Comparison of ENCODE assay signal across 31 cellular contexts in genomic region chr1:3099861-3100260, GRCh38. TPM values are rescaled to one million over a fixed set of nuclear protein-coding genes. Genes with fewer than 3 reads are reported as not detected.
DNase-seq lines count a peak whose midpoint lies in the region; ATAC-seq and TF ChIP-seq lines count a peak whose summit lies in the region.
"Had no signal": no experiment of that assay in that cellular context is flagged by ENCODE, and none has a peak within 500 bp of the region (broad histone marks: within the 10 kb centered on the region; RNA-seq: fewer than 3 reads in every experiment).

No MANE protein-coding gene starts in this region.

- H2AK5ac ChIP-seq in neuronal stem cell (ENCODE audit: low read depth, low read length) = peak overlapping the region; percentile 100

- peak overlapping the region; percentile 99 for H2BK5ac ChIP-seq in neuronal stem cell (ENCODE audit: low read length)

- H3K79me1 ChIP-seq in neuronal stem cell (ENCODE audit: low read depth, low read length) = peaks cover 10% of the 10 kb centered on the region

- no CpG with 5 or more reads among the region's 9 CpGs for WGBS in neuronal stem cell (ENCODE audit: extremely low coverage in 2 of 2, insufficient read length in 2 of 2, insufficient replicate concordance in 1 of 2), 2 donors
- 90 to 95% methylated on average over 7 to 9 of the region's 9 CpGs for WGBS in thyroid gland, 2 donors

- no peaks in the 10 kb centered on the region for H3K9me3 Mint-ChIP-seq in neural progenitor cell
- H3K9me3 Mint-ChIP-seq: CD14-positive monocyte; CD4-positive, alpha-beta memory T cell; CD4-positive, alpha-beta T cell; CD4-positive, CD25-positive, alpha-beta regulatory T cell; CD8-positive, alpha-beta memory T cell; CD8-positive, alpha-beta T cell had no signal

- H3K4me2 ChIP-seq in neural progenitor cell (no peak overlapping the region), neuronal stem cell (ENCODE audit: insufficient read depth, low read length, poor library complexity, severe bottlenecking) (no peak overlapping the region)
- H3K4me2 ChIP-seq: A549; BLaER1; BLaER1 treated with 17β-estradiol and CSF1 and Interleukin-3, amounts not matched to agents 10 nM and 100 nM had no signal

- intact Hi-C loops in thyroid gland (cut with DNase I) = no loop called here

- peaks cover 58% of the 10 kb centered on the region for H3K4me1 Mint-ChIP-seq in neural progenitor cell
- H3K4me1 Mint-ChIP-seq: B cell; CD14-positive monocyte; CD4-positive, alpha-beta memory T cell; CD4-positive, CD25-positive, alpha-beta regulatory T cell; CD8-positive, alpha-beta memory T cell had no signal

- DNase-seq in neural progenitor cell (ENCODE audit: low spot score) (no peak), neuronal stem cell (ENCODE audit: low spot score) (no peak), thyroid gland (no peak)
- DNase-seq: 8988T; ACHN; AML-193; BE2C; C1 segment of cervical spinal cord; Caco-2; Calu3; CD4-positive, alpha-beta memory T cell; CD4-positive, alpha-beta T cell; CD4-positive, CD25-positive, alpha-beta regulatory T cell; CD8-positive, alpha-beta memory T cell; CD8-positive, alpha-beta T cell; COR-L47; DMS 273 treated with DMSO at 0.1 percent for 48 hours; DMS153; DMS53; DMS79; DMS79 treated with DMSO at 0.1 percent for 48 hours; DND-41; EL had no signal

- H3K4me3 ChIP-seq in neural progenitor cell (no peak overlapping the region), neuronal stem cell (ENCODE audit: low read length in 2 of 2) (no peak overlapping the region), thyroid gland (replicated peaks in 1 of 3) (no peak overlapping the region)
- H3K4me3 ChIP-seq: A549; BLaER1; BLaER1 treated with 17β-estradiol and CSF1 and Interleukin-3, amounts not matched to agents 10 nM and 100 nM had no signal

- H4K8ac ChIP-seq in neuronal stem cell (ENCODE audit: low read depth, low read length) = peak overlapping the region; percentile 87

- peak overlapping the region; percentile 99 for H3K27ac Mint-ChIP-seq in neural progenitor cell
- H3K27ac Mint-ChIP-seq: B cell; CD14-positive monocyte; CD4-positive, alpha-beta memory T cell; CD4-positive, alpha-beta T cell; CD4-positive, CD25-positive, alpha-beta regulatory T cell; CD8-positive, alpha-beta T cell had no signal

- H3K36me3 Mint-ChIP-seq in neural progenitor cell = no peaks in the 10 kb centered on the region
- H3K36me3 Mint-ChIP-seq: CD14-positive monocyte; CD4-positive, alpha-beta memory T cell; CD4-positive, CD25-positive, alpha-beta regulatory T cell; CD8-positive, alpha-beta memory T cell; CD8-positive, alpha-beta T cell had no signal

- H2BK15ac ChIP-seq in neuronal stem cell (ENCODE audit: low read length) = peak overlapping the region; percentile 100

- H3K27me3 ChIP-seq in neural progenitor cell (no peaks in the 10 kb centered on the region), neuronal stem cell (ENCODE audit: control insufficient read depth in 3 of 3, insufficient read depth in 3 of 3, low read depth in 1 of 3, low read length in 3 of 3) (peaks cover 0 to 35% (median 0%) of the 10 kb centered on the region in 3 experiments), thyroid gland (no peaks in the 10 kb centered on the region)

- peaks cover 10% of the 10 kb centered on the region for H3K27me3 Mint-ChIP-seq in neural progenitor cell (ENCODE audit: insufficient read depth, low read depth)
- H3K27me3 Mint-ChIP-seq: CD4-positive, alpha-beta T cell; CD4-positive, CD25-positive, alpha-beta regulatory T cell had no signal

- H3K36me3 ChIP-seq in neural progenitor cell (no peaks in the 10 kb centered on the region), neuronal stem cell (replicated peaks in 1 of 2; ENCODE audit: control insufficient read depth in 2 of 2, insufficient read depth in 2 of 2, low read length in 2 of 2) (no peaks in the 10 kb centered on the region), thyroid gland (no peaks in the 10 kb centered on the region)
- H3K36me3 ChIP-seq: BE2C; BLaER1; BLaER1 treated with 17β-estradiol and CSF1 and Interleukin-3, amounts not matched to agents 10 nM and 100 nM had no signal

- H3K9ac ChIP-seq in neural progenitor cell (no peak overlapping the region), neuronal stem cell (ENCODE audit: low read depth, low read length, poor library complexity) (no peak overlapping the region)
- H3K9ac ChIP-seq: BLaER1; BLaER1 treated with 17β-estradiol and CSF1 and Interleukin-3, amounts not matched to agents 10 nM and 100 nM had no signal

- no peaks in the 10 kb centered on the region for H3K9me3 ChIP-seq in neural progenitor cell (ENCODE audit: low read depth)
- no peaks in the 10 kb centered on the region for H3K9me3 ChIP-seq in neuronal stem cell (replicated peaks in 1 of 2; ENCODE audit: control insufficient read depth in 2 of 2, insufficient read depth in 1 of 2, low read depth in 1 of 2, low read length in 2 of 2)
- no peaks in the 10 kb centered on the region for H3K9me3 ChIP-seq in thyroid gland
- H3K9me3 ChIP-seq: A549; BE2C; BLaER1; BLaER1 treated with 17β-estradiol and CSF1 and Interleukin-3, amounts not matched to agents 10 nM and 100 nM; Caco-2 had no signal

- H3K4ac ChIP-seq in neuronal stem cell (ENCODE audit: low read length) = peak overlapping the region; percentile 96

- H3K4me1 ChIP-seq in neural progenitor cell (peaks cover 54% of the 10 kb centered on the region), neuronal stem cell (ENCODE audit: control insufficient read depth in 2 of 2, insufficient read depth in 1 of 2, low read depth in 1 of 2, low read length in 2 of 2) (peaks cover 19 to 62% of the 10 kb centered on the region in 2 donors), thyroid gland (peaks cover 13 to 29% of the 10 kb centered on the region in 2 donors)
- H3K4me1 ChIP-seq: A549, BE2C had no signal

- H3K4me3 Mint-ChIP-seq in neural progenitor cell = no peak overlapping the region
- H3K4me3 Mint-ChIP-seq: B cell; CD14-positive monocyte; CD4-positive, alpha-beta memory T cell; CD4-positive, alpha-beta T cell; CD4-positive, CD25-positive, alpha-beta regulatory T cell; CD8-positive, alpha-beta memory T cell; CD8-positive, alpha-beta T cell had no signal

- H2AFZ ChIP-seq in neural progenitor cell (replicated peaks) (no peak overlapping the region), neuronal stem cell (ENCODE audit: low read length) (no peak overlapping the region)

- no peak for ATAC-seq in GM21447 (IDR thresholded peaks at IDR 0.05; ENCODE audit: unreplicated experiment)
- ATAC-seq: A549; CD8-positive, alpha-beta T cell had no signal

- peaks cover 28% of the 10 kb centered on the region for H3F3A ChIP-seq in neural progenitor cell (ENCODE audit: low read depth)

- peak overlapping the region; percentile 89 for H3K18ac ChIP-seq in neuronal stem cell (ENCODE audit: low read length)

- no peaks in the 10 kb centered on the region for H3K79me2 ChIP-seq in neural progenitor cell (ENCODE audit: low read depth)

- H3K27ac ChIP-seq in neural progenitor cell (no peak overlapping the region), neuronal stem cell (replicated peaks; ENCODE audit: low read length) (no peak overlapping the region), thyroid gland (no peak overlapping the region)
- H3K27ac ChIP-seq: 22Rv1; A549; BLaER1; BLaER1 treated with 17β-estradiol and CSF1 and Interleukin-3, amounts not matched to agents 10 nM and 100 nM; C4-2B had no signal

- no peak for TF ChIP-seq CTCF in neural progenitor cell (IDR thresholded peaks at IDR 0.05)
- TF ChIP-seq CTCF in thyroid gland (IDR thresholded peaks at IDR 0.05) = no peak

- peak overlapping the region; percentile 99 for H2BK120ac ChIP-seq in neuronal stem cell (ENCODE audit: low read depth, low read length)

- H4K91ac ChIP-seq in neuronal stem cell (ENCODE audit: low read depth, low read length, poor library complexity) = peak overlapping the region; percentile 99

- peak overlapping the region; percentile 67 for H3K14ac ChIP-seq in neuronal stem cell (ENCODE audit: low read length)

- peak overlapping the region; percentile 100 for H2BK12ac ChIP-seq in neuronal stem cell (ENCODE audit: low read length)

- no peak for TF ChIP-seq POLR2A in thyroid gland (IDR thresholded peaks at IDR 0.05)

- no peaks in the 10 kb centered on the region for H4K20me1 ChIP-seq in neural progenitor cell (ENCODE audit: low read depth)

- H3K23ac ChIP-seq in neuronal stem cell (ENCODE audit: low read depth, low read length, poor library complexity) = peak overlapping the region; percentile 90

RNA-seq across cellular contexts. Expression of gene PRDM16, which starts 30.9 kb away (rescaled TPM):
- total RNA-seq in neural progenitor cell (ENCODE audit: low replicate concordance) (1.9 and 2.0 TPM in 2 replicates), thyroid gland (10 to 100 TPM; 15.7 to 54.3 (median 27.6) TPM)
- 7.9 TPM for polyA plus RNA-seq in neuronal stem cell (2013, experiment 1 of 2)
- 7.6 TPM for polyA plus RNA-seq in neuronal stem cell (2013, experiment 2 of 2)
- total RNA-seq: CD4-positive, alpha-beta memory T cell; CD4-positive, alpha-beta T cell; CD8-positive, alpha-beta memory T cell; CD8-positive, alpha-beta T cell had no signal
- polyA plus RNA-seq: CD14-positive monocyte; CD4-positive, alpha-beta memory T cell; CD4-positive, CD25-positive, alpha-beta regulatory T cell; CD8-positive, alpha-beta memory T cell had no signal
